ENCODE assay signal across 12 cellular contexts in genomic region chr1:61299468-61299867, GRCh38.
DNase-seq lines count a peak whose midpoint lies in the region; ATAC-seq and TF ChIP-seq lines count a peak whose summit lies in the region.
"Had no signal": no experiment of that assay in that cellular context is flagged by ENCODE, and none has a peak within 500 bp of the region (broad histone marks: within the 10 kb centered on the region; RNA-seq: fewer than 3 reads in every experiment).

No MANE protein-coding gene starts in this region.

- no peaks in the 10 kb centered on the region for H3K36me3 ChIP-seq in smooth muscle cell (ENCODE audit: low read depth)
- H3K36me3 ChIP-seq in endodermal cell (ENCODE audit: control insufficient read depth, insufficient read depth, low read length), result no peaks in the 10 kb centered on the region

- peaks cover 48% of the 10 kb centered on the region for H3K4me1 Mint-ChIP-seq in endodermal cell

- no peak for ATAC-seq in HG03095 (IDR thresholded peaks at IDR 0.05; ENCODE audit: unreplicated experiment)

- peaks cover 3% of the 10 kb centered on the region for H3K36me3 Mint-ChIP-seq in endodermal cell (ENCODE audit: low read depth)
- H3K36me3 Mint-ChIP-seq: activated naive CD8-positive, alpha-beta T cell treated with anti-CD3 and anti-CD28 coated beads, Interleukin-2, amount 10 ng/mL, durations not matched to agents 7 days and 5 days had no signal

- H3K79me2 ChIP-seq in smooth muscle cell (ENCODE audit: low read depth), result no peaks in the 10 kb centered on the region

- H4K20me1 ChIP-seq in smooth muscle cell (ENCODE audit: low read depth), result no peaks in the 10 kb centered on the region

- peak overlapping the region; percentile 6 for H3K9ac ChIP-seq in smooth muscle cell (ENCODE audit: low read depth)
- H3K9ac ChIP-seq in endodermal cell (ENCODE audit: extremely low read depth, low read length, poor library complexity, severe bottlenecking), result no peak overlapping the region

- peaks cover 5% of the 10 kb centered on the region for H3K27me3 Mint-ChIP-seq in endodermal cell (ENCODE audit: insufficient read depth)
- H3K27me3 Mint-ChIP-seq: activated naive CD8-positive, alpha-beta T cell treated with anti-CD3 and anti-CD28 coated beads, Interleukin-2, amount 10 ng/mL, durations not matched to agents 7 days and 5 days had no signal

- H3K4me2 ChIP-seq in smooth muscle cell, result peak overlapping the region; percentile 38

- DNase-seq in NCI-H69 (lab: John Stamatoyannopoulos, UW), result peak; percentile 16
- peak; percentile 52 for DNase-seq in choroid plexus epithelial cell (ENCODE audit: low read depth)
- DNase-seq in smooth muscle cell (lab: John Stamatoyannopoulos, UW; ENCODE audit: unreplicated experiment), result no peak
- DNase-seq in NCI-H187 (lab: John Stamatoyannopoulos, UW), result no peak
- DNase-seq in endodermal cell, result no peak
- no peak for DNase-seq in NCI-H1048 (lab: John Stamatoyannopoulos, UW)
- DNase-seq: activated naive CD8-positive, alpha-beta T cell treated with anti-CD3 and anti-CD28 coated beads, Interleukin-2, amount 10 ng/mL, durations not matched to agents 7 days and 5 days; H9; kidney; nephron progenitor cell had no signal

- H3K9me3 ChIP-seq in smooth muscle cell (replicated peaks; ENCODE audit: low read depth) (no peaks in the 10 kb centered on the region), endodermal cell (ENCODE audit: control insufficient read depth, low read length) (no peaks in the 10 kb centered on the region)

- H2AFZ ChIP-seq in smooth muscle cell (ENCODE audit: low read depth), result peak overlapping the region; percentile 42

- H3K4me1 ChIP-seq in smooth muscle cell (ENCODE audit: low read depth), result peaks cover 25% of the 10 kb centered on the region
- H3K4me1 ChIP-seq in endodermal cell (ENCODE audit: control insufficient read depth, insufficient read depth, low read length), result peaks cover 13% of the 10 kb centered on the region

- no peak for TF ChIP-seq CTCF in choroid plexus epithelial cell (conservative IDR thresholded peaks at IDR 0.05; ENCODE audit: low read depth, low read length)
- TF ChIP-seq CTCF in smooth muscle cell (IDR thresholded peaks at IDR 0.05; ENCODE audit: borderline replicate concordance, insufficient read depth, poor library complexity, severe bottlenecking), result no peak
- no peak for TF ChIP-seq CTCF in endodermal cell (conservative IDR thresholded peaks at IDR 0.05)

- no peak overlapping the region for H3K27ac Mint-ChIP-seq in endodermal cell
- H3K27ac Mint-ChIP-seq: activated naive CD8-positive, alpha-beta T cell treated with anti-CD3 and anti-CD28 coated beads, Interleukin-2, amount 10 ng/mL, durations not matched to agents 7 days and 5 days; nephron progenitor cell had no signal

- H3K27me3 ChIP-seq in layer of hippocampus (ENCODE audit: control insufficient read depth, insufficient read depth, low read length) (no peaks in the 10 kb centered on the region), smooth muscle cell (ENCODE audit: low read depth) (no peaks in the 10 kb centered on the region), endodermal cell (ENCODE audit: control insufficient read depth, insufficient read depth, low read length, poor library complexity, severe bottlenecking) (no peaks in the 10 kb centered on the region)

- WGBS in smooth muscle cell (ENCODE audit: low lambda C conversion rate), result 24% methylated on average over 2 of the region's 2 CpGs
- 90 to 100% methylated on average over 2 of the region's 2 CpGs for WGBS in endodermal cell (ENCODE audit: insufficient coverage in 1 of 2, insufficient read length in 1 of 2), 2 experiments

- no peak overlapping the region for H3K4me3 Mint-ChIP-seq in endodermal cell
- H3K4me3 Mint-ChIP-seq: activated naive CD8-positive, alpha-beta T cell treated with anti-CD3 and anti-CD28 coated beads, Interleukin-2, amount 10 ng/mL, durations not matched to agents 7 days and 5 days; H9; nephron progenitor cell had no signal

- peaks cover 13% of the 10 kb centered on the region for H3K9me3 Mint-ChIP-seq in endodermal cell
- H3K9me3 Mint-ChIP-seq: activated naive CD8-positive, alpha-beta T cell treated with anti-CD3 and anti-CD28 coated beads, Interleukin-2, amount 10 ng/mL, durations not matched to agents 7 days and 5 days had no signal

- no peak overlapping the region for H3K4me3 ChIP-seq in choroid plexus epithelial cell (ENCODE audit: low read depth, low read length)
- H3K4me3 ChIP-seq in smooth muscle cell, result no peak overlapping the region
- no peak overlapping the region for H3K4me3 ChIP-seq in endodermal cell (ENCODE audit: low read length)

- peak overlapping the region; percentile 13 for H3K27ac ChIP-seq in layer of hippocampus (ENCODE audit: low read depth, low read length)
- peak overlapping the region; percentile 37 for H3K27ac ChIP-seq in smooth muscle cell (ENCODE audit: low read depth)
- no peak overlapping the region for H3K27ac ChIP-seq in endodermal cell (ENCODE audit: low read depth, low read length)

- H3F3A ChIP-seq in smooth muscle cell (ENCODE audit: low read depth), result no peaks in the 10 kb centered on the region

Comparison
In these comparisons a context has a peak if more than half of its experiments do, and no peak if none do; other contexts are left out.
1. DNase-seq: peak in NCI-H69 (single experiment) and choroid plexus epithelial cell (single experiment); none in smooth muscle cell (single experiment), NCI-H187 (0 of 2), endodermal cell (single experiment) and NCI-H1048 (single experiment).